1 cellular context compared by ENCODE assay signal in the genomic region with DNA sequence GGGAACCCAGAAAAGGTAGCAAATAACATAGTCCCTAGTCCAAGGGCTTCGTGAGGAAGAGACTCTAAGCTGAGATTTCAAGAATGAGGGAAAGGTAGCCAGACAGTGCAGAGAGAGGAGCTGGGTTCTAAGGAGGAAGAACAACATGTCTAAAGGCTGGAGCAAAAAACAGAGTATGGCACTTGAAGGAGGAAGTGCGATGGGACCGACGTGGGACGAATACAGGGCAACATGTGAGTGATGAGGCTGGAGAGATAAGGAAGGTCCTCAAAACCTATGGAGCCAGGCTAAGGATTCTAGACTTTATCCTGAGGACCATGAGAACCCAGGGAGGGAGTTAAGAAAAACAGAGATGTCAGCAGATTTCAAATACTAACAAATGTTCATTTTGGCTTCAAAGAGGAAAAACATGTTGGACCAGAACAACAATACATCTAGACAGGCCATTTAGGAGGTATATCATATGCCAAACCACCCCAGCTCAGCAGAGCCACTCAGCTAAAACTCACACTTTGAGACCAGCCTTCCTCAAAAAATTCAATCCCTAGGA.
A peak's percentile ranks its signal among the peaks of the same experiment; 100 is the strongest.
TF ChIP-seq lines count a peak whose summit lies in the region.

No MANE protein-coding gene starts in this region.

TF ChIP-seq in K562, 482 proteins besides CTCF, POLR2A, EP300 and RAD21 (continues in another document):
- TF ChIP-seq PRPF4 (IDR thresholded peaks at IDR 0.05; ENCODE audit: insufficient read depth, low read depth, low read length, poor library complexity, severe bottlenecking) (no peak), MXI1 (IDR thresholded peaks at IDR 0.05; ENCODE audit: low read depth, low read length) (no peak), C11orf30 (IDR thresholded peaks at IDR 0.05; ENCODE audit: low read depth) (peak; percentile 74; the same call in 1 of the 2 replicates), MAFF (IDR thresholded peaks at IDR 0.05; ENCODE audit: low read length) (peak; percentile 56), TAF1 (IDR thresholded peaks at IDR 0.05; ENCODE audit: control insufficient read depth, extremely low read depth, insufficient read depth, low read length, severe bottlenecking) (no peak), MAFG (tag; conservative IDR thresholded peaks at IDR 0.05) (peak; percentile 68), TRIM24 (IDR thresholded peaks at IDR 0.05) (no peak), MAFK (IDR thresholded peaks at IDR 0.05; ENCODE audit: low read length) (peak; percentile 41; the same call in 1 of the 2 replicates), GABPB2 (CRISPR knock-in tag; conservative IDR thresholded peaks at IDR 0.05) (no peak), MYBL2 (IDR thresholded peaks at IDR 0.05; ENCODE audit: low read depth) (no peak), MYBL2 (CRISPR knock-in tag; IDR thresholded peaks at IDR 0.05; ENCODE audit: borderline replicate concordance) (no peak), SMC3 (conservative IDR thresholded peaks at IDR 0.05; ENCODE audit: insufficient read depth, low read depth, low read length) (no peak), BRD9 (IDR thresholded peaks at IDR 0.05; ENCODE audit: low read depth, partially characterized antibody) (no peak), ZNF24 (IDR thresholded peaks at IDR 0.05) (no peak), EWSR1 (IDR thresholded peaks at IDR 0.05; ENCODE audit: borderline replicate concordance, low read depth, partially characterized antibody) (no peak), SPI1 (IDR thresholded peaks at IDR 0.05; ENCODE audit: borderline replicate concordance, low read depth, low read length) (peak; percentile 44; the same call in 1 of the 2 replicates), MCM5 (IDR thresholded peaks at IDR 0.05; ENCODE audit: low read depth) (no peak), ZNF316 (IDR thresholded peaks at IDR 0.05) (peak; percentile 86), MED1 (CRISPR knock-in tag; IDR thresholded peaks at IDR 0.05; ENCODE audit: borderline replicate concordance) (no peak), ZNF778 (CRISPR knock-in tag; IDR thresholded peaks at IDR 0.05) (no peak), ZNF644 (tag; IDR thresholded peaks at IDR 0.05; ENCODE audit: low read depth) (no peak), THRAP3 (IDR thresholded peaks at IDR 0.05; ENCODE audit: borderline replicate concordance) (no peak), POU5F1 (IDR thresholded peaks at IDR 0.05; ENCODE audit: borderline replicate concordance, low read depth, low read length, partially characterized antibody) (no peak), BRF1 (IDR thresholded peaks at IDR 0.05; ENCODE audit: borderline replicate concordance, extremely low read depth, insufficient read length) (no peak), L3MBTL2 (IDR thresholded peaks at IDR 0.05) (peak; percentile 43; the same call in 1 of the 2 replicates), RB1 (IDR thresholded peaks at IDR 0.05; ENCODE audit: low read depth) (no peak), HCFC1 (IDR thresholded peaks at IDR 0.05; ENCODE audit: low read depth, low read length) (no peak), ZNF766 (CRISPR knock-in tag; conservative IDR thresholded peaks at IDR 0.05) (no peak), RUNX1 (IDR thresholded peaks at IDR 0.05; ENCODE audit: low read depth) (no peak), PRMT5 (CRISPR knock-in tag; IDR thresholded peaks at IDR 0.05) (no peak), CXXC5 (CRISPR knock-in tag; IDR thresholded peaks at IDR 0.05) (no peak)
- TF ChIP-seq, protein P1, sequence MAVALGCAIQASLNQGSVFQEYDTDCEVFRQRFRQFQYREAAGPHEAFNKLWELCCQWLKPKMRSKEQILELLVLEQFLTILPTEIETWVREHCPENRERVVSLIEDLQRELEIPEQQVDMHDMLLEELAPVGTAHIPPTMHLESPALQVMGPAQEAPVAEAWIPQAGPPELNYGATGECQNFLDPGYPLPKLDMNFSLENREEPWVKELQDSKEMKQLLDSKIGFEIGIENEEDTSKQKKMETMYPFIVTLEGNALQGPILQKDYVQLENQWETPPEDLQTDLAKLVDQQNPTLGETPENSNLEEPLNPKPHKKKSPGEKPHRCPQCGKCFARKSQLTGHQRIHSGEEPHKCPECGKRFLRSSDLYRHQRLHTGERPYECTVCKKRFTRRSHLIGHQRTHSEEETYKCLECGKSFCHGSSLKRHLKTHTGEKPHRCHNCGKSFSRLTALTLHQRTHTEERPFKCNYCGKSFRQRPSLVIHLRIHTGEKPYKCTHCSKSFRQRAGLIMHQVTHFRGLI (CRISPR knock-in tag; IDR thresholded peaks at IDR 0.05) = no peak
- TF ChIP-seq, protein P2, sequence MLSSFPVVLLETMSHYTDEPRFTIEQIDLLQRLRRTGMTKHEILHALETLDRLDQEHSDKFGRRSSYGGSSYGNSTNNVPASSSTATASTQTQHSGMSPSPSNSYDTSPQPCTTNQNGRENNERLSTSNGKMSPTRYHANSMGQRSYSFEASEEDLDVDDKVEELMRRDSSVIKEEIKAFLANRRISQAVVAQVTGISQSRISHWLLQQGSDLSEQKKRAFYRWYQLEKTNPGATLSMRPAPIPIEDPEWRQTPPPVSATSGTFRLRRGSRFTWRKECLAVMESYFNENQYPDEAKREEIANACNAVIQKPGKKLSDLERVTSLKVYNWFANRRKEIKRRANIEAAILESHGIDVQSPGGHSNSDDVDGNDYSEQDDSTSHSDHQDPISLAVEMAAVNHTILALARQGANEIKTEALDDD (IDR thresholded peaks at IDR 0.05) = no peak
- TF ChIP-seq, protein P3, sequence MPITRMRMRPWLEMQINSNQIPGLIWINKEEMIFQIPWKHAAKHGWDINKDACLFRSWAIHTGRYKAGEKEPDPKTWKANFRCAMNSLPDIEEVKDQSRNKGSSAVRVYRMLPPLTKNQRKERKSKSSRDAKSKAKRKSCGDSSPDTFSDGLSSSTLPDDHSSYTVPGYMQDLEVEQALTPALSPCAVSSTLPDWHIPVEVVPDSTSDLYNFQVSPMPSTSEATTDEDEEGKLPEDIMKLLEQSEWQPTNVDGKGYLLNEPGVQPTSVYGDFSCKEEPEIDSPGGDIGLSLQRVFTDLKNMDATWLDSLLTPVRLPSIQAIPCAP (CRISPR knock-in tag; IDR thresholded peaks at IDR 0.05; ENCODE audit: borderline replicate concordance) = no peak
- TF ChIP-seq, protein P4, sequence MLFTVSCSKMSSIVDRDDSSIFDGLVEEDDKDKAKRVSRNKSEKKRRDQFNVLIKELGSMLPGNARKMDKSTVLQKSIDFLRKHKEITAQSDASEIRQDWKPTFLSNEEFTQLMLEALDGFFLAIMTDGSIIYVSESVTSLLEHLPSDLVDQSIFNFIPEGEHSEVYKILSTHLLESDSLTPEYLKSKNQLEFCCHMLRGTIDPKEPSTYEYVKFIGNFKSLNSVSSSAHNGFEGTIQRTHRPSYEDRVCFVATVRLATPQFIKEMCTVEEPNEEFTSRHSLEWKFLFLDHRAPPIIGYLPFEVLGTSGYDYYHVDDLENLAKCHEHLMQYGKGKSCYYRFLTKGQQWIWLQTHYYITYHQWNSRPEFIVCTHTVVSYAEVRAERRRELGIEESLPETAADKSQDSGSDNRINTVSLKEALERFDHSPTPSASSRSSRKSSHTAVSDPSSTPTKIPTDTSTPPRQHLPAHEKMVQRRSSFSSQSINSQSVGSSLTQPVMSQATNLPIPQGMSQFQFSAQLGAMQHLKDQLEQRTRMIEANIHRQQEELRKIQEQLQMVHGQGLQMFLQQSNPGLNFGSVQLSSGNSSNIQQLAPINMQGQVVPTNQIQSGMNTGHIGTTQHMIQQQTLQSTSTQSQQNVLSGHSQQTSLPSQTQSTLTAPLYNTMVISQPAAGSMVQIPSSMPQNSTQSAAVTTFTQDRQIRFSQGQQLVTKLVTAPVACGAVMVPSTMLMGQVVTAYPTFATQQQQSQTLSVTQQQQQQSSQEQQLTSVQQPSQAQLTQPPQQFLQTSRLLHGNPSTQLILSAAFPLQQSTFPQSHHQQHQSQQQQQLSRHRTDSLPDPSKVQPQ (CRISPR knock-in tag; IDR thresholded peaks at IDR 0.05; ENCODE audit: borderline replicate concordance) = no peak
- TF ChIP-seq, protein P5, sequence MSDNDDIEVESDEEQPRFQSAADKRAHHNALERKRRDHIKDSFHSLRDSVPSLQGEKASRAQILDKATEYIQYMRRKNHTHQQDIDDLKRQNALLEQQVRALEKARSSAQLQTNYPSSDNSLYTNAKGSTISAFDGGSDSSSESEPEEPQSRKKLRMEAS (CRISPR knock-in tag; IDR thresholded peaks at IDR 0.05) = no peak
- TF ChIP-seq, protein P6, sequence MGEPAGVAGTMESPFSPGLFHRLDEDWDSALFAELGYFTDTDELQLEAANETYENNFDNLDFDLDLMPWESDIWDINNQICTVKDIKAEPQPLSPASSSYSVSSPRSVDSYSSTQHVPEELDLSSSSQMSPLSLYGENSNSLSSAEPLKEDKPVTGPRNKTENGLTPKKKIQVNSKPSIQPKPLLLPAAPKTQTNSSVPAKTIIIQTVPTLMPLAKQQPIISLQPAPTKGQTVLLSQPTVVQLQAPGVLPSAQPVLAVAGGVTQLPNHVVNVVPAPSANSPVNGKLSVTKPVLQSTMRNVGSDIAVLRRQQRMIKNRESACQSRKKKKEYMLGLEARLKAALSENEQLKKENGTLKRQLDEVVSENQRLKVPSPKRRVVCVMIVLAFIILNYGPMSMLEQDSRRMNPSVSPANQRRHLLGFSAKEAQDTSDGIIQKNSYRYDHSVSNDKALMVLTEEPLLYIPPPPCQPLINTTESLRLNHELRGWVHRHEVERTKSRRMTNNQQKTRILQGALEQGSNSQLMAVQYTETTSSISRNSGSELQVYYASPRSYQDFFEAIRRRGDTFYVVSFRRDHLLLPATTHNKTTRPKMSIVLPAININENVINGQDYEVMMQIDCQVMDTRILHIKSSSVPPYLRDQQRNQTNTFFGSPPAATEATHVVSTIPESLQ (CRISPR knock-in tag; IDR thresholded peaks at IDR 0.05) = no peak
- TF ChIP-seq, protein P7, sequence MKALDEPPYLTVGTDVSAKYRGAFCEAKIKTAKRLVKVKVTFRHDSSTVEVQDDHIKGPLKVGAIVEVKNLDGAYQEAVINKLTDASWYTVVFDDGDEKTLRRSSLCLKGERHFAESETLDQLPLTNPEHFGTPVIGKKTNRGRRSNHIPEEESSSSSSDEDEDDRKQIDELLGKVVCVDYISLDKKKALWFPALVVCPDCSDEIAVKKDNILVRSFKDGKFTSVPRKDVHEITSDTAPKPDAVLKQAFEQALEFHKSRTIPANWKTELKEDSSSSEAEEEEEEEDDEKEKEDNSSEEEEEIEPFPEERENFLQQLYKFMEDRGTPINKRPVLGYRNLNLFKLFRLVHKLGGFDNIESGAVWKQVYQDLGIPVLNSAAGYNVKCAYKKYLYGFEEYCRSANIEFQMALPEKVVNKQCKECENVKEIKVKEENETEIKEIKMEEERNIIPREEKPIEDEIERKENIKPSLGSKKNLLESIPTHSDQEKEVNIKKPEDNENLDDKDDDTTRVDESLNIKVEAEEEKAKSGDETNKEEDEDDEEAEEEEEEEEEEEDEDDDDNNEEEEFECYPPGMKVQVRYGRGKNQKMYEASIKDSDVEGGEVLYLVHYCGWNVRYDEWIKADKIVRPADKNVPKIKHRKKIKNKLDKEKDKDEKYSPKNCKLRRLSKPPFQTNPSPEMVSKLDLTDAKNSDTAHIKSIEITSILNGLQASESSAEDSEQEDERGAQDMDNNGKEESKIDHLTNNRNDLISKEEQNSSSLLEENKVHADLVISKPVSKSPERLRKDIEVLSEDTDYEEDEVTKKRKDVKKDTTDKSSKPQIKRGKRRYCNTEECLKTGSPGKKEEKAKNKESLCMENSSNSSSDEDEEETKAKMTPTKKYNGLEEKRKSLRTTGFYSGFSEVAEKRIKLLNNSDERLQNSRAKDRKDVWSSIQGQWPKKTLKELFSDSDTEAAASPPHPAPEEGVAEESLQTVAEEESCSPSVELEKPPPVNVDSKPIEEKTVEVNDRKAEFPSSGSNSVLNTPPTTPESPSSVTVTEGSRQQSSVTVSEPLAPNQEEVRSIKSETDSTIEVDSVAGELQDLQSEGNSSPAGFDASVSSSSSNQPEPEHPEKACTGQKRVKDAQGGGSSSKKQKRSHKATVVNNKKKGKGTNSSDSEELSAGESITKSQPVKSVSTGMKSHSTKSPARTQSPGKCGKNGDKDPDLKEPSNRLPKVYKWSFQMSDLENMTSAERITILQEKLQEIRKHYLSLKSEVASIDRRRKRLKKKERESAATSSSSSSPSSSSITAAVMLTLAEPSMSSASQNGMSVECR (CRISPR knock-in tag; IDR thresholded peaks at IDR 0.05) = no peak
- TF ChIP-seq, protein P8, sequence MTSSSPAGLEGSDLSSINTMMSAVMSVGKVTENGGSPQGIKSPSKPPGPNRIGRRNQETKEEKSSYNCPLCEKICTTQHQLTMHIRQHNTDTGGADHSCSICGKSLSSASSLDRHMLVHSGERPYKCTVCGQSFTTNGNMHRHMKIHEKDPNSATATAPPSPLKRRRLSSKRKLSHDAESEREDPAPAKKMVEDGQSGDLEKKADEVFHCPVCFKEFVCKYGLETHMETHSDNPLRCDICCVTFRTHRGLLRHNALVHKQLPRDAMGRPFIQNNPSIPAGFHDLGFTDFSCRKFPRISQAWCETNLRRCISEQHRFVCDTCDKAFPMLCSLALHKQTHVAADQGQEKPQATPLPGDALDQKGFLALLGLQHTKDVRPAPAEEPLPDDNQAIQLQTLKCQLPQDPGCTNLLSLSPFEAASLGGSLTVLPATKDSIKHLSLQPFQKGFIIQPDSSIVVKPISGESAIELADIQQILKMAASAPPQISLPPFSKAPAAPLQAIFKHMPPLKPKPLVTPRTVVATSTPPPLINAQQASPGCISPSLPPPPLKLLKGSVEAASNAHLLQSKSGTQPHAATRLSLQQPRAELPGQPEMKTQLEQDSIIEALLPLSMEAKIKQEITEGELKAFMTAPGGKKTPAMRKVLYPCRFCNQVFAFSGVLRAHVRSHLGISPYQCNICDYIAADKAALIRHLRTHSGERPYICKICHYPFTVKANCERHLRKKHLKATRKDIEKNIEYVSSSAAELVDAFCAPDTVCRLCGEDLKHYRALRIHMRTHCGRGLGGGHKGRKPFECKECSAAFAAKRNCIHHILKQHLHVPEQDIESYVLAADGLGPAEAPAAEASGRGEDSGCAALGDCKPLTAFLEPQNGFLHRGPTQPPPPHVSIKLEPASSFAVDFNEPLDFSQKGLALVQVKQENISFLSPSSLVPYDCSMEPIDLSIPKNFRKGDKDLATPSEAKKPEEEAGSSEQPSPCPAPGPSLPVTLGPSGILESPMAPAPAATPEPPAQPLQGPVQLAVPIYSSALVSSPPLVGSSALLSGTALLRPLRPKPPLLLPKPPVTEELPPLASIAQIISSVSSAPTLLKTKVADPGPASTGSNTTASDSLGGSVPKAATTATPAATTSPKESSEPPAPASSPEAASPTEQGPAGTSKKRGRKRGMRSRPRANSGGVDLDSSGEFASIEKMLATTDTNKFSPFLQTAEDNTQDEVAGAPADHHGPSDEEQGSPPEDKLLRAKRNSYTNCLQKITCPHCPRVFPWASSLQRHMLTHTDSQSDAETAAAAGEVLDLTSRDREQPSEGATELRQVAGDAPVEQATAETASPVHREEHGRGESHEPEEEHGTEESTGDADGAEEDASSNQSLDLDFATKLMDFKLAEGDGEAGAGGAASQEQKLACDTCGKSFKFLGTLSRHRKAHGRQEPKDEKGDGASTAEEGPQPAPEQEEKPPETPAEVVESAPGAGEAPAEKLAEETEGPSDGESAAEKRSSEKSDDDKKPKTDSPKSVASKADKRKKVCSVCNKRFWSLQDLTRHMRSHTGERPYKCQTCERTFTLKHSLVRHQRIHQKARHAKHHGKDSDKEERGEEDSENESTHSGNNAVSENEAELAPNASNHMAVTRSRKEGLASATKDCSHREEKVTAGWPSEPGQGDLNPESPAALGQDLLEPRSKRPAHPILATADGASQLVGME (CRISPR knock-in tag; IDR thresholded peaks at IDR 0.05) = no peak
- TF ChIP-seq, protein P9, sequence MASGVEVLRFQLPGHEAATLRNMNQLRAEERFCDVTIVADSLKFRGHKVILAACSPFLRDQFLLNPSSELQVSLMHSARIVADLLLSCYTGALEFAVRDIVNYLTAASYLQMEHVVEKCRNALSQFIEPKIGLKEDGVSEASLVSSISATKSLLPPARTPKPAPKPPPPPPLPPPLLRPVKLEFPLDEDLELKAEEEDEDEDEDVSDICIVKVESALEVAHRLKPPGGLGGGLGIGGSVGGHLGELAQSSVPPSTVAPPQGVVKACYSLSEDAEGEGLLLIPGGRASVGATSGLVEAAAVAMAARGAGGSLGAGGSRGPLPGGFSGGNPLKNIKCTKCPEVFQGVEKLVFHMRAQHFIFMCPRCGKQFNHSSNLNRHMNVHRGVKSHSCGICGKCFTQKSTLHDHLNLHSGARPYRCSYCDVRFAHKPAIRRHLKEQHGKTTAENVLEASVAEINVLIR (CRISPR knock-in tag; IDR thresholded peaks at IDR 0.05) = no peak
